Comparison of ENCODE assay signal across 1 cellular context in the genomic region with DNA sequence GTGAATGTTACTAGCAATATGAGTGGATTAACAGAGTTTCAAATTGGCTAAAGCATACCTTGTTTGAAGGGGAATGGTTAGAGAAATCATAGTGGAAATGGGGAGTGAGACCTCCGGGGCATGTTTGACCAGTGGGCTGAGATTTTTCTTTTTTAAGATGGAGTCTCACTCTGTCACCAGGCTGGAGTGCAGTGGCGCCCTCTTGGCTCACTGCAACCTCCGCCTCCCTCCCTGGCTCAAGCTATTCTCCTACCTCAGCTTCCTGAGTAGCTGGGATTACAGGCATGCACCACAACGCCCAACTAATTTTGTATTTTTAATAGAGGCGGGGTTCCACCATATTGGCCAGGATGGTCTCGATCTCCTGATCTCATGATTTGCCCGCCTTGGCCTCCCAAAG.
TF ChIP-seq lines count a peak whose summit lies in the region.

No MANE protein-coding gene starts in this region.

TF ChIP-seq in HCT116, 20 proteins besides CTCF, POLR2A, EP300 and RAD21:
- no peak for TF ChIP-seq TCF7L2 (IDR thresholded peaks at IDR 0.05; ENCODE audit: borderline replicate concordance, extremely low read depth, insufficient read depth, insufficient read length)
- TF ChIP-seq, protein P1, sequence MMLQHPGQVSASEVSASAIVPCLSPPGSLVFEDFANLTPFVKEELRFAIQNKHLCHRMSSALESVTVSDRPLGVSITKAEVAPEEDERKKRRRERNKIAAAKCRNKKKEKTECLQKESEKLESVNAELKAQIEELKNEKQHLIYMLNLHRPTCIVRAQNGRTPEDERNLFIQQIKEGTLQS (IDR thresholded peaks at IDR 0.05) = no peak
- no peak for TF ChIP-seq POLR2AphosphoS5 (IDR thresholded peaks at IDR 0.05; ENCODE audit: low read depth, low read length)
- no peak for TF ChIP-seq ELF1 (IDR thresholded peaks at IDR 0.05; ENCODE audit: borderline replicate concordance, low read depth)
- TF ChIP-seq ZNF274 (IDR thresholded peaks at IDR 0.05; ENCODE audit: low read depth, low read length) = no peak
- no peak for TF ChIP-seq EGR1 (IDR thresholded peaks at IDR 0.05; ENCODE audit: low read depth)
- TF ChIP-seq, protein P2, sequence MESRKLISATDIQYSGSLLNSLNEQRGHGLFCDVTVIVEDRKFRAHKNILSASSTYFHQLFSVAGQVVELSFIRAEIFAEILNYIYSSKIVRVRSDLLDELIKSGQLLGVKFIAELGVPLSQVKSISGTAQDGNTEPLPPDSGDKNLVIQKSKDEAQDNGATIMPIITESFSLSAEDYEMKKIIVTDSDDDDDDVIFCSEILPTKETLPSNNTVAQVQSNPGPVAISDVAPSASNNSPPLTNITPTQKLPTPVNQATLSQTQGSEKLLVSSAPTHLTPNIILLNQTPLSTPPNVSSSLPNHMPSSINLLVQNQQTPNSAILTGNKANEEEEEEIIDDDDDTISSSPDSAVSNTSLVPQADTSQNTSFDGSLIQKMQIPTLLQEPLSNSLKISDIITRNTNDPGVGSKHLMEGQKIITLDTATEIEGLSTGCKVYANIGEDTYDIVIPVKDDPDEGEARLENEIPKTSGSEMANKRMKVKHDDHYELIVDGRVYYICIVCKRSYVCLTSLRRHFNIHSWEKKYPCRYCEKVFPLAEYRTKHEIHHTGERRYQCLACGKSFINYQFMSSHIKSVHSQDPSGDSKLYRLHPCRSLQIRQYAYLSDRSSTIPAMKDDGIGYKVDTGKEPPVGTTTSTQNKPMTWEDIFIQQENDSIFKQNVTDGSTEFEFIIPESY (IDR thresholded peaks at IDR 0.05; ENCODE audit: extremely low read depth, insufficient replicate concordance, low read length) = no peak
- TF ChIP-seq YY1 (IDR thresholded peaks at IDR 0.05; ENCODE audit: extremely low read depth, insufficient replicate concordance, low read depth, low read length) = no peak
- no peak for TF ChIP-seq SRF (IDR thresholded peaks at IDR 0.05; ENCODE audit: low read depth)
